Comparison of ENCODE assay signal across 25 cellular contexts in genomic region chr6:168304752-168305015, GRCh38. TPM values are rescaled to one million over a fixed set of nuclear protein-coding genes. Genes with fewer than 3 reads are reported as not detected.
DNase-seq lines count a peak whose midpoint lies in the region; TF ChIP-seq lines count a peak whose summit lies in the region.
"Had no signal": no experiment of that assay in that cellular context is flagged by ENCODE, and none has a peak within 500 bp of the region (broad histone marks: within the 10 kb centered on the region; RNA-seq: fewer than 3 reads in every experiment).

No MANE protein-coding gene starts in this region.

- H3K4me3 ChIP-seq in A673 (ENCODE audit: low read depth, low read length, poor library complexity, severe bottlenecking) (no peak overlapping the region), neural progenitor cell (no peak overlapping the region)
- H3K4me3 ChIP-seq: BLaER1 treated with 17β-estradiol and CSF1 and Interleukin-3, amounts not matched to agents 10 nM and 100 nM; GM23338 had no signal

- POLR2A ChIA-PET in A673 (lab: Charles Lee; ENCODE audit: low non-redundant PET): no interaction called here

- H3K27me3 ChIP-seq in A673 (replicated peaks; ENCODE audit: insufficient read depth, low read depth, low read length, poor library complexity) (no peaks in the 10 kb centered on the region), neural progenitor cell (peaks cover 42% of the 10 kb centered on the region)
- H3K27me3 ChIP-seq: BE2C; BLaER1 treated with 17β-estradiol and CSF1 and Interleukin-3, amounts not matched to agents 10 nM and 100 nM had no signal

- H3K36me3 ChIP-seq in A673 (ENCODE audit: insufficient read depth, low read length, poor library complexity, severe bottlenecking): no peaks in the 10 kb centered on the region
- no peaks in the 10 kb centered on the region for H3K36me3 ChIP-seq in neural progenitor cell
- H3K36me3 ChIP-seq: BE2C; BLaER1 treated with 17β-estradiol and CSF1 and Interleukin-3, amounts not matched to agents 10 nM and 100 nM had no signal

- BruUV-seq in A673 (replicated peaks; lab: Mats Ljungman, UMichigan): no TSS peak

- H3K36me3 Mint-ChIP-seq in chondrocyte (ENCODE audit: low read depth) (peaks cover 4% of the 10 kb centered on the region), neural progenitor cell (no peaks in the 10 kb centered on the region), type B pancreatic cell (peaks cover 10% of the 10 kb centered on the region)
- H3K36me3 Mint-ChIP-seq: CD14-positive monocyte; CD8-positive, alpha-beta memory T cell had no signal

- H3K27ac Mint-ChIP-seq in chondrocyte (ENCODE audit: unreplicated experiment): no peak overlapping the region
- no peak overlapping the region for H3K27ac Mint-ChIP-seq in neural progenitor cell
- H3K27ac Mint-ChIP-seq in type B pancreatic cell: peak overlapping the region; percentile 4
- H3K27ac Mint-ChIP-seq: CD4-positive, alpha-beta T cell; CD8-positive, alpha-beta memory T cell; GM23338 had no signal

- H3K27me3 Mint-ChIP-seq in chondrocyte (ENCODE audit: low read depth) (peaks cover 2% of the 10 kb centered on the region), neural progenitor cell (ENCODE audit: insufficient read depth, low read depth) (peaks cover 11% of the 10 kb centered on the region), type B pancreatic cell (peaks cover 8% of the 10 kb centered on the region)

- H3K9me3 Mint-ChIP-seq in chondrocyte (ENCODE audit: low read depth): no peaks in the 10 kb centered on the region
- no peaks in the 10 kb centered on the region for H3K9me3 Mint-ChIP-seq in neural progenitor cell
- H3K9me3 Mint-ChIP-seq in type B pancreatic cell: no peaks in the 10 kb centered on the region
- H3K9me3 Mint-ChIP-seq: CD4-positive, alpha-beta T cell; CD8-positive, alpha-beta memory T cell; GM23338; H9 had no signal

- no peak for DNase-seq in A673 (ENCODE audit: low spot score)
- DNase-seq in chondrocyte (ENCODE audit: low spot score): peak; percentile 75
- DNase-seq in neural progenitor cell (ENCODE audit: low spot score): no peak
- DNase-seq in type B pancreatic cell (ENCODE audit: extremely low spot score, unreplicated experiment): no peak
- no peak for DNase-seq in iPS-NIHi7 (ENCODE audit: extremely low spot score)
- no peak for DNase-seq in COLO829 (ENCODE audit: low spot score)
- DNase-seq in NCI-H1417 (lab: John Stamatoyannopoulos, UW): no peak
- DNase-seq: ACHN; AML-193; BE2C; Calu3; CD4-positive, alpha-beta T cell; CD8-positive, alpha-beta memory T cell; COR-L47; DMS53; DMS79 treated with DMSO at 0.1 percent for 48 hours; GF-D8; H9 had no signal

- H3K4me1 ChIP-seq in A673 (ENCODE audit: insufficient read depth, low read length, poor library complexity, severe bottlenecking) (peaks cover 36% of the 10 kb centered on the region), neural progenitor cell (peaks cover 19% of the 10 kb centered on the region)

- intact Hi-C loops in A673 (cut with micrococcal nuclease; ENCODE audit: unreplicated experiment): loop anchor here (5.0 kb wide), 1 partner anchor 147 kb away; no protein-coding TSS in a partner anchor

- H3K27ac ChIP-seq in A673 (ENCODE audit: low read depth, low read length, poor library complexity, severe bottlenecking) (peak overlapping the region; percentile 35), neural progenitor cell (no peak overlapping the region)
- H3K27ac ChIP-seq: 22Rv1; BLaER1 treated with 17β-estradiol and CSF1 and Interleukin-3, amounts not matched to agents 10 nM and 100 nM had no signal

- TF ChIP-seq CTCF in A673 (conservative IDR thresholded peaks at IDR 0.05; ENCODE audit: low read depth, low read length) (no peak), chondrocyte (IDR thresholded peaks at IDR 0.05) (no peak), neural progenitor cell (IDR thresholded peaks at IDR 0.05) (no peak), type B pancreatic cell (conservative IDR thresholded peaks at IDR 0.05) (no peak)

- H3K4me3 Mint-ChIP-seq in chondrocyte (ENCODE audit: unreplicated experiment) (no peak overlapping the region), neural progenitor cell (peak overlapping the region; percentile 4), type B pancreatic cell (peak overlapping the region; percentile 1)
- H3K4me3 Mint-ChIP-seq: CD14-positive monocyte; CD4-positive, alpha-beta T cell; GM23338 had no signal

- no peak overlapping the region for H3K9ac ChIP-seq in neural progenitor cell
- H3K9ac ChIP-seq: BLaER1 treated with 17β-estradiol and CSF1 and Interleukin-3, amounts not matched to agents 10 nM and 100 nM had no signal

- no peak overlapping the region for H3K4me2 ChIP-seq in neural progenitor cell
- H3K4me2 ChIP-seq: BLaER1 treated with 17β-estradiol and CSF1 and Interleukin-3, amounts not matched to agents 10 nM and 100 nM; GM23338 had no signal

- no peaks in the 10 kb centered on the region for H4K20me1 ChIP-seq in neural progenitor cell (ENCODE audit: low read depth)
- H4K20me1 ChIP-seq: BLaER1 treated with 17β-estradiol and CSF1 and Interleukin-3, amounts not matched to agents 10 nM and 100 nM had no signal

- no peaks in the 10 kb centered on the region for H3K79me2 ChIP-seq in neural progenitor cell (ENCODE audit: low read depth)

- H3K4me1 Mint-ChIP-seq in chondrocyte (ENCODE audit: low read depth): peaks cover 10% of the 10 kb centered on the region
- H3K4me1 Mint-ChIP-seq in neural progenitor cell: peaks cover 52% of the 10 kb centered on the region
- peaks cover 46% of the 10 kb centered on the region for H3K4me1 Mint-ChIP-seq in type B pancreatic cell (ENCODE audit: unreplicated experiment)
- H3K4me1 Mint-ChIP-seq: CD14-positive monocyte; CD8-positive, alpha-beta memory T cell had no signal

- H3K9me3 ChIP-seq in A673 (ENCODE audit: low read depth, low read length, poor library complexity, severe bottlenecking) (no peaks in the 10 kb centered on the region), neural progenitor cell (ENCODE audit: low read depth) (no peaks in the 10 kb centered on the region)
- H3K9me3 ChIP-seq: BE2C had no signal

- no peak overlapping the region for H2AFZ ChIP-seq in neural progenitor cell (replicated peaks)
- H2AFZ ChIP-seq: GM23338 had no signal

- peaks cover 20% of the 10 kb centered on the region for H3F3A ChIP-seq in neural progenitor cell (ENCODE audit: low read depth)

- CTCF ChIA-PET in A673 (lab: Charles Lee): no interaction called here

RNA-seq across cellular contexts. Expression of gene DACT2, which starts 14.9 kb away (rescaled TPM):
- total RNA-seq in A673 (2021) (14.5 and 18.7 TPM in 2 replicates), chondrocyte (1.4 to 4.6 TPM (median 4.5 TPM) in 3 replicates), neural progenitor cell (ENCODE audit: low replicate concordance) (0.36 and 5.5 TPM in 2 replicates), type B pancreatic cell (ENCODE audit: low replicate concordance) (7.6 and 17.4 TPM in 2 replicates)
- total RNA-seq: Calu3; CD4-positive, alpha-beta T cell; CD8-positive, alpha-beta memory T cell; Daoy; G401; H4 had no signal
